ENCODE assay signal across 28 cellular contexts in the genomic region with DNA sequence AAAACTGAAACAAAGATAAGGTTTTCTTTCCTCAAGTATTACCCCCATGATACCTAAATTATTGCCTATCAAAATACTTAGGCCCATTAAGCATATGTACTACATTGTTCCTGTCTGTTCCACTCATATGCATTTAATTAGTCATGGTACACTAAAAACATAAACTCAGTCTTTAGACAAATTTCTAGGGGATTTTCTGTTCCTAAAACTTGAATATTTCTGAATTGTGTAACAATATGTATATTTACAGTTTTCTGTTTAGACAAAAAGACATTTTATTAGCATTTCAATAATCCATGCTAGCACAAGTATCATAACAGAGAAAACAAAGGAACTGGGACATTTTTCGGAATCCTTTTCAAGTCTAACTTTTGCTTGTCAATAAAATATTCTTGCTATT.
"Had no signal": no experiment of that assay in that cellular context is flagged by ENCODE, and none has a peak within 500 bp of the region (broad histone marks: within the 10 kb centered on the region; RNA-seq: fewer than 3 reads in every experiment).

No MANE protein-coding gene starts in this region.

- FAIRE-seq: TTC549 had no signal

- DNase-seq: activated CD4-positive, alpha-beta memory T cell treated with anti-CD3 and anti-CD28 coated beads for 36 hours; activated CD4-positive, alpha-beta T cell treated with anti-CD3 and anti-CD28 coated beads for 36 hours; activated CD4-positive, alpha-beta T cell treated with anti-CD3 and anti-CD28 coated beads, Interleukin-2, amount 10 ng/mL, durations not matched to agents 7 days and 5 days; activated CD8-positive, alpha-beta memory T cell treated with anti-CD3 and anti-CD28 coated beads, Interleukin-2, amount 50 U/mL, for 4 hours; activated gamma-delta T cell treated with Interleukin-2 at 50 U/mL for 16 hours; activated naive CD4-positive, alpha-beta T cell treated with anti-CD3 and anti-CD28 coated beads for 36 hours; activated T-cell treated with anti-CD3 and anti-CD28 coated beads for 4 hours; activated T-cell treated with anti-CD3 and anti-CD28 coated beads, Interleukin-2, amount 50 U/mL, for 4 hours; anterior cingulate cortex; Karpas-422; KBM-7; NCI-H1105; NCI-H1417 treated with DMSO at 0.1 percent for 48 hours; NCI-H1694; NCI-H2029; NCI-H345; NCI-H524 treated with DMSO at 0.1 percent for 48 hours; NK-92 treated with Interleukin-12 subunit alpha and Interleukin-12 subunit beta, amount 100 ng/mL, for 24 hours; PC-3; Peyer's patch; SIG-M5; T1000 had no signal

- H3K9me3 ChIP-seq: Peyer's patch had no signal

- H3K4me3 ChIP-seq: cardiac muscle cell, Peyer's patch had no signal

- ATAC-seq: activated CD4-positive, alpha-beta T cell treated with anti-CD3 and anti-CD28 coated beads for 36 hours; activated CD4-positive, CD25-positive, alpha-beta regulatory T cell treated with anti-CD3 and anti-CD28 coated beads, Interleukin-2, amount 50 U/mL, for 24 hours; activated naive CD4-positive, alpha-beta T cell treated with anti-CD3 and anti-CD28 coated beads, Interleukin-2, amount 50 U/mL, for 72 hours; activated T-cell treated with anti-CD3 and anti-CD28 coated beads, Interleukin-2, amount 50 U/mL, for 4 hours; PC-3; Right ventricle myocardium inferior; WTC11 had no signal

- H3K36me3 ChIP-seq: cardiac muscle cell, Peyer's patch had no signal

- H3K4me1 ChIP-seq: Peyer's patch had no signal

- H3K27me3 ChIP-seq: cardiac muscle cell, Peyer's patch had no signal
